ENCODE assay signal across 2 cellular contexts in the genomic region with DNA sequence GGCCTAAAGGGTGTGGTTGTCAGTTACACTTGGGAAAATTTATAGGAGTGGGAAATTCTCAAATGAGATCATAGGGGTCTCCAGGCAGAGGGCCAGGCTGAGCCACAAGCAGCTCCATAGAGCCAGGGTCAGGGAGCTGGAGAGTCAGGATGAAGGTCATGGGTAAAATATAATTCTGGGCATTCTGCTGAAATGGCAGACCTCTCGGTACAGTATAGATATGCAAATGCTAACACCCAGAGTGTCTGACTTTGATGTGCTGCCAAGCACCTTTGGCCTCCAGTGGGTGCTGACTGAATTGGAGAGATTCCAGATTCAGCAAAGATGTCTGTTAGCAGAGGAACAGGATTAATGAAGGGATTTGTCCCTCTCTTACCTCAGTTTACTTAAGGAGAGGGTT.
TF ChIP-seq lines count a peak whose summit lies in the region.

No MANE protein-coding gene starts in this region.

TF ChIP-seq in GM23338, 12 proteins besides CTCF, POLR2A, EP300 and RAD21 (continues in another document):
- TF ChIP-seq, protein P1, sequence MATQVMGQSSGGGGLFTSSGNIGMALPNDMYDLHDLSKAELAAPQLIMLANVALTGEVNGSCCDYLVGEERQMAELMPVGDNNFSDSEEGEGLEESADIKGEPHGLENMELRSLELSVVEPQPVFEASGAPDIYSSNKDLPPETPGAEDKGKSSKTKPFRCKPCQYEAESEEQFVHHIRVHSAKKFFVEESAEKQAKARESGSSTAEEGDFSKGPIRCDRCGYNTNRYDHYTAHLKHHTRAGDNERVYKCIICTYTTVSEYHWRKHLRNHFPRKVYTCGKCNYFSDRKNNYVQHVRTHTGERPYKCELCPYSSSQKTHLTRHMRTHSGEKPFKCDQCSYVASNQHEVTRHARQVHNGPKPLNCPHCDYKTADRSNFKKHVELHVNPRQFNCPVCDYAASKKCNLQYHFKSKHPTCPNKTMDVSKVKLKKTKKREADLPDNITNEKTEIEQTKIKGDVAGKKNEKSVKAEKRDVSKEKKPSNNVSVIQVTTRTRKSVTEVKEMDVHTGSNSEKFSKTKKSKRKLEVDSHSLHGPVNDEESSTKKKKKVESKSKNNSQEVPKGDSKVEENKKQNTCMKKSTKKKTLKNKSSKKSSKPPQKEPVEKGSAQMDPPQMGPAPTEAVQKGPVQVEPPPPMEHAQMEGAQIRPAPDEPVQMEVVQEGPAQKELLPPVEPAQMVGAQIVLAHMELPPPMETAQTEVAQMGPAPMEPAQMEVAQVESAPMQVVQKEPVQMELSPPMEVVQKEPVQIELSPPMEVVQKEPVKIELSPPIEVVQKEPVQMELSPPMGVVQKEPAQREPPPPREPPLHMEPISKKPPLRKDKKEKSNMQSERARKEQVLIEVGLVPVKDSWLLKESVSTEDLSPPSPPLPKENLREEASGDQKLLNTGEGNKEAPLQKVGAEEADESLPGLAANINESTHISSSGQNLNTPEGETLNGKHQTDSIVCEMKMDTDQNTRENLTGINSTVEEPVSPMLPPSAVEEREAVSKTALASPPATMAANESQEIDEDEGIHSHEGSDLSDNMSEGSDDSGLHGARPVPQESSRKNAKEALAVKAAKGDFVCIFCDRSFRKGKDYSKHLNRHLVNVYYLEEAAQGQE (IDR thresholded peaks at IDR 0.05; ENCODE audit: unreplicated experiment) = no peak
- no peak for TF ChIP-seq NANOG (IDR thresholded peaks at IDR 0.05; ENCODE audit: borderline replicate concordance)
- TF ChIP-seq CREB1 (CRISPR knock-in tag; IDR thresholded peaks at IDR 0.05; ENCODE audit: low read depth) = no peak
- no peak for TF ChIP-seq POLR2AphosphoS5 (IDR thresholded peaks at IDR 0.05; ENCODE audit: low read depth)
- TF ChIP-seq, protein P2, sequence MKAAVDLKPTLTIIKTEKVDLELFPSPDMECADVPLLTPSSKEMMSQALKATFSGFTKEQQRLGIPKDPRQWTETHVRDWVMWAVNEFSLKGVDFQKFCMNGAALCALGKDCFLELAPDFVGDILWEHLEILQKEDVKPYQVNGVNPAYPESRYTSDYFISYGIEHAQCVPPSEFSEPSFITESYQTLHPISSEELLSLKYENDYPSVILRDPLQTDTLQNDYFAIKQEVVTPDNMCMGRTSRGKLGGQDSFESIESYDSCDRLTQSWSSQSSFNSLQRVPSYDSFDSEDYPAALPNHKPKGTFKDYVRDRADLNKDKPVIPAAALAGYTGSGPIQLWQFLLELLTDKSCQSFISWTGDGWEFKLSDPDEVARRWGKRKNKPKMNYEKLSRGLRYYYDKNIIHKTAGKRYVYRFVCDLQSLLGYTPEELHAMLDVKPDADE (IDR thresholded peaks at IDR 0.05) = no peak
- TF ChIP-seq ZNF114 (CRISPR knock-in tag; IDR thresholded peaks at IDR 0.05) = no peak
- TF ChIP-seq, protein P3, sequence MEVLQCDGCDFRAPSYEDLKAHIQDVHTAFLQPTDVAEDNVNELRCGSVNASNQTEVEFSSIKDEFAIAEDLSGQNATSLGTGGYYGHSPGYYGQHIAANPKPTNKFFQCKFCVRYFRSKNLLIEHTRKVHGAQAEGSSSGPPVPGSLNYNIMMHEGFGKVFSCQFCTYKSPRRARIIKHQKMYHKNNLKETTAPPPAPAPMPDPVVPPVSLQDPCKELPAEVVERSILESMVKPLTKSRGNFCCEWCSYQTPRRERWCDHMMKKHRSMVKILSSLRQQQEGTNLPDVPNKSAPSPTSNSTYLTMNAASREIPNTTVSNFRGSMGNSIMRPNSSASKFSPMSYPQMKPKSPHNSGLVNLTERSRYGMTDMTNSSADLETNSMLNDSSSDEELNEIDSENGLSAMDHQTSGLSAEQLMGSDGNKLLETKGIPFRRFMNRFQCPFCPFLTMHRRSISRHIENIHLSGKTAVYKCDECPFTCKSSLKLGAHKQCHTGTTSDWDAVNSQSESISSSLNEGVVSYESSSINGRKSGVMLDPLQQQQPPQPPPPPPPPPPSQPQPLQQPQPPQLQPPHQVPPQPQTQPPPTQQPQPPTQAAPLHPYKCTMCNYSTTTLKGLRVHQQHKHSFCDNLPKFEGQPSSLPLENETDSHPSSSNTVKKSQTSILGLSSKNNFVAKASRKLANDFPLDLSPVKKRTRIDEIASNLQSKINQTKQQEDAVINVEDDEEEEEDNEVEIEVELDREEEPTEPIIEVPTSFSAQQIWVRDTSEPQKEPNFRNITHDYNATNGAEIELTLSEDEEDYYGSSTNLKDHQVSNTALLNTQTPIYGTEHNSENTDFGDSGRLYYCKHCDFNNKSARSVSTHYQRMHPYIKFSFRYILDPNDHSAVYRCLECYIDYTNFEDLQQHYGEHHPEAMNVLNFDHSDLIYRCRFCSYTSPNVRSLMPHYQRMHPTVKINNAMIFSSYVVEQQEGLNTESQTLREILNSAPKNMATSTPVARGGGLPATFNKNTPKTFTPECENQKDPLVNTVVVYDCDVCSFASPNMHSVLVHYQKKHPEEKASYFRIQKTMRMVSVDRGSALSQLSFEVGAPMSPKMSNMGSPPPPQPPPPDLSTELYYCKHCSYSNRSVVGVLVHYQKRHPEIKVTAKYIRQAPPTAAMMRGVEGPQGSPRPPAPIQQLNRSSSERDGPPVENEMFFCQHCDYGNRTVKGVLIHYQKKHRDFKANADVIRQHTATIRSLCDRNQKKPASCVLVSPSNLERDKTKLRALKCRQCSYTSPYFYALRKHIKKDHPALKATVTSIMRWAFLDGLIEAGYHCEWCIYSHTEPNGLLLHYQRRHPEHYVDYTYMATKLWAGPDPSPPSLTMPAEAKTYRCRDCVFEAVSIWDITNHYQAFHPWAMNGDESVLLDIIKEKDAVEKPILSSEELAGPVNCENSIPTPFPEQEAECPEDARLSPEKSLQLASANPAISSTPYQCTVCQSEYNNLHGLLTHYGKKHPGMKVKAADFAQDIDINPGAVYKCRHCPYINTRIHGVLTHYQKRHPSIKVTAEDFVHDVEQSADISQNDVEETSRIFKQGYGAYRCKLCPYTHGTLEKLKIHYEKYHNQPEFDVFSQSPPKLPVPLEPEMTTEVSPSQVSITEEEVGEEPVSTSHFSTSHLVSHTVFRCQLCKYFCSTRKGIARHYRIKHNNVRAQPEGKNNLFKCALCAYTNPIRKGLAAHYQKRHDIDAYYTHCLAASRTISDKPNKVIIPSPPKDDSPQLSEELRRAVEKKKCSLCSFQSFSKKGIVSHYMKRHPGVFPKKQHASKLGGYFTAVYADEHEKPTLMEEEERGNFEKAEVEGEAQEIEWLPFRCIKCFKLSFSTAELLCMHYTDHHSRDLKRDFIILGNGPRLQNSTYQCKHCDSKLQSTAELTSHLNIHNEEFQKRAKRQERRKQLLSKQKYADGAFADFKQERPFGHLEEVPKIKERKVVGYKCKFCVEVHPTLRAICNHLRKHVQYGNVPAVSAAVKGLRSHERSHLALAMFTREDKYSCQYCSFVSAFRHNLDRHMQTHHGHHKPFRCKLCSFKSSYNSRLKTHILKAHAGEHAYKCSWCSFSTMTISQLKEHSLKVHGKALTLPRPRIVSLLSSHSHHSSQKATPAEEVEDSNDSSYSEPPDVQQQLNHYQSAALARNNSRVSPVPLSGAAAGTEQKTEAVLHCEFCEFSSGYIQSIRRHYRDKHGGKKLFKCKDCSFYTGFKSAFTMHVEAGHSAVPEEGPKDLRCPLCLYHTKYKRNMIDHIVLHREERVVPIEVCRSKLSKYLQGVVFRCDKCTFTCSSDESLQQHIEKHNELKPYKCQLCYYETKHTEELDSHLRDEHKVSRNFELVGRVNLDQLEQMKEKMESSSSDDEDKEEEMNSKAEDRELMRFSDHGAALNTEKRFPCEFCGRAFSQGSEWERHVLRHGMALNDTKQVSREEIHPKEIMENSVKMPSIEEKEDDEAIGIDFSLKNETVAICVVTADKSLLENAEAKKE (CRISPR knock-in tag; IDR thresholded peaks at IDR 0.05) = no peak
- TF ChIP-seq EZH2 (IDR thresholded peaks at IDR 0.05; ENCODE audit: low read depth, unreplicated experiment) = no peak
- no peak for TF ChIP-seq JUNB (IDR thresholded peaks at IDR 0.05; ENCODE audit: unreplicated experiment)
- TF ChIP-seq STAT1 (IDR thresholded peaks at IDR 0.05; ENCODE audit: unreplicated experiment) = no peak

TF ChIP-seq in SK-N-SH, 30 proteins besides CTCF, POLR2A, EP300 and RAD21 (continued from another document):
- TF ChIP-seq, protein P1 (IDR thresholded peaks at IDR 0.05; ENCODE audit: low read depth, low read length) = no peak
- TF ChIP-seq MXI1 (IDR thresholded peaks at IDR 0.05; ENCODE audit: low read depth, low read length) = no peak
- TF ChIP-seq FOXM1 (IDR thresholded peaks at IDR 0.05; ENCODE audit: low read depth) = no peak
- no peak for TF ChIP-seq MEF2A (IDR thresholded peaks at IDR 0.05; ENCODE audit: borderline replicate concordance, low read depth)
- TF ChIP-seq, protein P4, sequence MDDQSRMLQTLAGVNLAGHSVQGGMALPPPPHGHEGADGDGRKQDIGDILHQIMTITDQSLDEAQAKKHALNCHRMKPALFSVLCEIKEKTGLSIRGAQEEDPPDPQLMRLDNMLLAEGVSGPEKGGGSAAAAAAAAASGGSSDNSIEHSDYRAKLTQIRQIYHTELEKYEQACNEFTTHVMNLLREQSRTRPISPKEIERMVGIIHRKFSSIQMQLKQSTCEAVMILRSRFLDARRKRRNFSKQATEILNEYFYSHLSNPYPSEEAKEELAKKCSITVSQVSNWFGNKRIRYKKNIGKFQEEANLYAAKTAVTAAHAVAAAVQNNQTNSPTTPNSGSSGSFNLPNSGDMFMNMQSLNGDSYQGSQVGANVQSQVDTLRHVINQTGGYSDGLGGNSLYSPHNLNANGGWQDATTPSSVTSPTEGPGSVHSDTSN (IDR thresholded peaks at IDR 0.05) = no peak
- TF ChIP-seq RCOR1 (IDR thresholded peaks at IDR 0.05; ENCODE audit: low read length) = no peak
- TF ChIP-seq GATA2 (CRISPR knock-in tag; IDR thresholded peaks at IDR 0.05) = no peak
- no peak for TF ChIP-seq GABPA (IDR thresholded peaks at IDR 0.05; ENCODE audit: low read depth)
- TF ChIP-seq, protein P5, sequence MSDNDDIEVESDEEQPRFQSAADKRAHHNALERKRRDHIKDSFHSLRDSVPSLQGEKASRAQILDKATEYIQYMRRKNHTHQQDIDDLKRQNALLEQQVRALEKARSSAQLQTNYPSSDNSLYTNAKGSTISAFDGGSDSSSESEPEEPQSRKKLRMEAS (IDR thresholded peaks at IDR 0.05; ENCODE audit: low read depth) = no peak
